In genomic region chr6:34888874-34889555, GRCh38 we compare ENCODE assay signal across 8 cellular contexts. TPM values are rescaled to one million over a fixed set of nuclear protein-coding genes. Genes with fewer than 3 reads are reported as not detected.
DNase-seq lines count a peak whose midpoint lies in the region; ATAC-seq and TF ChIP-seq lines count a peak whose summit lies in the region.

Gene ANKS1A (plus strand): TSS chr6:34889255. CDS start chr6:34889403, 148 bp downstream.

- H3K4me1 Mint-ChIP-seq in IgD-negative memory B cell (peaks cover 21 to 35% (median 28%) of the 10 kb centered on the region in 3 donors), neural crest cell (peaks cover 37% of the 10 kb centered on the region)
- peaks cover 43% of the 10 kb centered on the region for H3K4me1 Mint-ChIP-seq in stimulated activated naive CD8-positive, alpha-beta T cell treated with anti-CD3 and anti-CD28 coated beads, Interleukin-15, amount 100 ng/mL, for 72 hours

- H3K27me3 Mint-ChIP-seq in IgD-negative memory B cell (no peaks in the 10 kb centered on the region), neural crest cell (ENCODE audit: low read depth) (no peaks in the 10 kb centered on the region)
- H3K27me3 Mint-ChIP-seq in stimulated activated naive CD8-positive, alpha-beta T cell treated with anti-CD3 and anti-CD28 coated beads, Interleukin-15, amount 100 ng/mL, for 72 hours, result no peaks in the 10 kb centered on the region

- DNase-seq in AG09309 (ENCODE audit: low read depth) (no peak), GM19238 (ENCODE audit: insufficient read length, low spot score) (peak; percentile 62), RWPE1 (ENCODE audit: low spot score) (peak; percentile 90), foreskin fibroblast (peak; percentile 30 to 76), neural crest cell (ENCODE audit: low read depth, low spot score) (peak; percentile 63)
- DNase-seq in activated effector memory CD4-positive, alpha-beta T cell treated with Interleukin-2 at 50 U/mL for 16 hours, result peak; percentile 86
- peak; percentile 89 to 91 for DNase-seq in stimulated activated naive CD8-positive, alpha-beta T cell treated with anti-CD3 and anti-CD28 coated beads, Interleukin-15, amount 100 ng/mL, for 72 hours

- H3K36me3 Mint-ChIP-seq in IgD-negative memory B cell (no peaks in the 10 kb centered on the region), neural crest cell (ENCODE audit: low read depth) (peaks cover 7% of the 10 kb centered on the region)

- H3K4me3 Mint-ChIP-seq in IgD-negative memory B cell, result peak within 1 kb of the TSS; percentile 95 to 100 (median 100)
- H3K4me3 Mint-ChIP-seq in neural crest cell, result peak within 1 kb of the TSS; percentile 100
- H3K4me3 Mint-ChIP-seq in stimulated activated naive CD8-positive, alpha-beta T cell treated with anti-CD3 and anti-CD28 coated beads, Interleukin-15, amount 100 ng/mL, for 72 hours, result peak within 1 kb of the TSS; percentile 100

- H3K27ac ChIP-seq in RWPE1, result peak within 1 kb of the TSS; percentile 80

- H3K4me3 ChIP-seq in AG09309 (ENCODE audit: control insufficient read depth, low read depth, low read length), result peak within 1 kb of the TSS; percentile 87
- H3K4me3 ChIP-seq in foreskin fibroblast (ENCODE audit: low read depth in 1 of 2, low read length in 2 of 2), result peak within 1 kb of the TSS; percentile 86 to 90

- H3K27ac Mint-ChIP-seq in IgD-negative memory B cell, result peak within 1 kb of the TSS; percentile 93 to 100 (median 99)
- peak within 1 kb of the TSS; percentile 100 for H3K27ac Mint-ChIP-seq in neural crest cell (ENCODE audit: unreplicated experiment)
- peak within 1 kb of the TSS; percentile 98 to 99 for H3K27ac Mint-ChIP-seq in stimulated activated naive CD8-positive, alpha-beta T cell treated with anti-CD3 and anti-CD28 coated beads, Interleukin-15, amount 100 ng/mL, for 72 hours

- TF ChIP-seq CTCF in AG09309 (IDR thresholded peaks at IDR 0.05; ENCODE audit: control insufficient read depth, insufficient read depth, low read depth, low read length, missing control alignments), result no peak
- no peak for TF ChIP-seq CTCF in RWPE1 (conservative IDR thresholded peaks at IDR 0.05; ENCODE audit: low read depth)
- TF ChIP-seq CTCF in foreskin fibroblast (IDR thresholded peaks at IDR 0.05; ENCODE audit: low read depth, low read length), result no peak
- TF ChIP-seq CTCF in neural crest cell (conservative IDR thresholded peaks at IDR 0.05), result no peak

- POLR2A ChIA-PET in RWPE1 (lab: Yijun Ruan, JAX; ENCODE audit: low non-redundant PET), result no interaction called here

- CTCF ChIA-PET in RWPE1 (lab: Yijun Ruan, JAX), result interaction anchor here (0.6 kb wide), 1 partner anchor 1024 kb away, joined by 3 read pairs; no protein-coding TSS in a partner anchor

- ATAC-seq in stimulated activated naive CD8-positive, alpha-beta T cell treated with anti-CD3 and anti-CD28 coated beads, Interleukin-15, amount 100 ng/mL, for 72 hours, result peak; percentile 86

- H3K9me3 Mint-ChIP-seq in IgD-negative memory B cell (no peaks in the 10 kb centered on the region), neural crest cell (peaks cover 2% of the 10 kb centered on the region)
- H3K9me3 Mint-ChIP-seq in stimulated activated naive CD8-positive, alpha-beta T cell treated with anti-CD3 and anti-CD28 coated beads, Interleukin-15, amount 100 ng/mL, for 72 hours, result no peaks in the 10 kb centered on the region

RNA-seq across cellular contexts. Expression of gene ANKS1A, which starts in this region (rescaled TPM):
- 3.3 TPM for polyA plus RNA-seq in IgD-negative memory B cell
- 32.0 and 33.2 TPM in 2 replicates for total RNA-seq in neural crest cell
